Comparison of ENCODE assay signal across 8 cellular contexts in genomic region chr9:129776938-129777768, GRCh38. TPM values are rescaled to one million over a fixed set of nuclear protein-coding genes. Genes with fewer than 3 reads are reported as not detected.
A peak's percentile ranks its signal among the peaks of the same experiment; 100 is the strongest.
DNase-seq lines count a peak whose midpoint lies in the region; ATAC-seq and TF ChIP-seq lines count a peak whose summit lies in the region.

No MANE protein-coding gene starts in this region.

- peak overlapping the region; percentile 16 for H3K4me3 Mint-ChIP-seq in activated T-helper 17 cell treated with anti-CD3 and anti-CD28 coated beads, Interleukin-2, amount 50 U/mL, for 72 hours

- WGBS in neuronal stem cell (ENCODE audit: extremely low coverage in 2 of 2, insufficient read length in 2 of 2, insufficient replicate concordance in 1 of 2), 2 donors, result no CpG with 5 or more reads among the region's 16 CpGs
- 41 to 51% methylated on average over 11 to 16 of the region's 16 CpGs for WGBS in testis, 2 donors

- peak overlapping the region in 1 of 2 donors; percentile 24 for H3K4me3 ChIP-seq in neuronal stem cell (ENCODE audit: low read length in 2 of 2)
- H3K4me3 ChIP-seq in testis, result no peak overlapping the region

- H3K36me3 ChIP-seq in neuronal stem cell (replicated peaks in 1 of 2; ENCODE audit: control insufficient read depth in 2 of 2, insufficient read depth in 2 of 2, low read length in 2 of 2) (no peaks in the 10 kb centered on the region), testis (ENCODE audit: low read depth, missing control alignments) (no peaks in the 10 kb centered on the region)

- H2AFZ ChIP-seq in neuronal stem cell (ENCODE audit: low read length), result peak overlapping the region; percentile 91

- H3K4ac ChIP-seq in neuronal stem cell (ENCODE audit: low read length), result no peak overlapping the region

- no peak overlapping the region for H3K23ac ChIP-seq in neuronal stem cell (ENCODE audit: low read depth, low read length, poor library complexity)

- peaks cover 12% of the 10 kb centered on the region for H3K27me3 Mint-ChIP-seq in activated T-helper 17 cell treated with anti-CD3 and anti-CD28 coated beads, Interleukin-2, amount 50 U/mL, for 72 hours

- H2BK12ac ChIP-seq in neuronal stem cell (ENCODE audit: low read length), result no peak overlapping the region

- peak overlapping the region; percentile 49 for H2BK15ac ChIP-seq in neuronal stem cell (ENCODE audit: low read length)

- H3K9ac ChIP-seq in neuronal stem cell (ENCODE audit: low read depth, low read length, poor library complexity), result no peak overlapping the region

- H2BK120ac ChIP-seq in neuronal stem cell (ENCODE audit: low read depth, low read length), result peak overlapping the region; percentile 19

- TF ChIP-seq POLR2A in testis (IDR thresholded peaks at IDR 0.05), result no peak

- no peak overlapping the region for H3K27ac ChIP-seq in neuronal stem cell (replicated peaks; ENCODE audit: low read length)
- peak overlapping the region in 1 of 2 donors; percentile 43 for H3K27ac ChIP-seq in testis

- no peak overlapping the region for H4K91ac ChIP-seq in neuronal stem cell (ENCODE audit: low read depth, low read length, poor library complexity)

- no peaks in the 10 kb centered on the region for H3K79me1 ChIP-seq in neuronal stem cell (ENCODE audit: low read depth, low read length)

- peak; percentile 93 for ATAC-seq in activated T-helper 17 cell treated with anti-CD3 and anti-CD28 coated beads, Interleukin-2, amount 50 U/mL, for 72 hours (replicated peaks)
- ATAC-seq in GM21825 (IDR thresholded peaks at IDR 0.05; ENCODE audit: unreplicated experiment), result no peak

- H3K9me3 Mint-ChIP-seq in activated T-helper 17 cell treated with anti-CD3 and anti-CD28 coated beads, Interleukin-2, amount 50 U/mL, for 72 hours, result no peaks in the 10 kb centered on the region

- peaks cover 5 to 7% of the 10 kb centered on the region in 2 donors for H3K4me1 ChIP-seq in neuronal stem cell (ENCODE audit: control insufficient read depth in 2 of 2, insufficient read depth in 1 of 2, low read depth in 1 of 2, low read length in 2 of 2)
- peaks cover 9% of the 10 kb centered on the region for H3K4me1 ChIP-seq in testis

- H2BK5ac ChIP-seq in neuronal stem cell (ENCODE audit: low read length), result no peak overlapping the region

- H3K27me3 ChIP-seq in neuronal stem cell (ENCODE audit: control insufficient read depth in 3 of 3, insufficient read depth in 3 of 3, low read depth in 1 of 3, low read length in 3 of 3) (no peaks in the 10 kb centered on the region), testis (no peaks in the 10 kb centered on the region)

- peak overlapping the region; percentile 47 for H3K27ac Mint-ChIP-seq in activated T-helper 17 cell treated with anti-CD3 and anti-CD28 coated beads, Interleukin-2, amount 50 U/mL, for 72 hours

- H4K8ac ChIP-seq in neuronal stem cell (ENCODE audit: low read depth, low read length), result no peak overlapping the region

- no peak overlapping the region for H3K4me2 ChIP-seq in neuronal stem cell (ENCODE audit: insufficient read depth, low read length, poor library complexity, severe bottlenecking)

- H3K9me3 ChIP-seq in neuronal stem cell (replicated peaks in 1 of 2; ENCODE audit: control insufficient read depth in 2 of 2, insufficient read depth in 1 of 2, low read depth in 1 of 2, low read length in 2 of 2) (no peaks in the 10 kb centered on the region), testis (no peaks in the 10 kb centered on the region)

- H3K14ac ChIP-seq in neuronal stem cell (ENCODE audit: low read length), result no peak overlapping the region

- no peaks in the 10 kb centered on the region for H3K36me3 Mint-ChIP-seq in activated T-helper 17 cell treated with anti-CD3 and anti-CD28 coated beads, Interleukin-2, amount 50 U/mL, for 72 hours (ENCODE audit: low read depth)

- H3K4me1 Mint-ChIP-seq in activated T-helper 17 cell treated with anti-CD3 and anti-CD28 coated beads, Interleukin-2, amount 50 U/mL, for 72 hours, result peaks cover 10% of the 10 kb centered on the region

- DNase-seq in GM03348 (ENCODE audit: low spot score) (peak; percentile 97), OCI-M1 (lab: John Stamatoyannopoulos, UW) (peak; percentile 96), fibroblast of the conjunctiva (ENCODE audit: low read depth) (peak; percentile 97), neuronal stem cell (ENCODE audit: low spot score) (no peak), testis (peak; percentile 91), NCI-H69 (lab: John Stamatoyannopoulos, UW) (no peak)

- TF ChIP-seq CTCF in testis (IDR thresholded peaks at IDR 0.05), result no peak

- intact Hi-C loops in testis (cut with DNase I; ENCODE audit: low total_unique reads), result no loop called here

- peak overlapping the region; percentile 67 for H3K18ac ChIP-seq in neuronal stem cell (ENCODE audit: low read length)

- peak overlapping the region; percentile 2 for H2AK5ac ChIP-seq in neuronal stem cell (ENCODE audit: low read depth, low read length)

RNA-seq across cellular contexts. Expression of gene PTGES, which starts 24.3 kb away (rescaled TPM):
- not detected for total RNA-seq in activated T-helper 17 cell treated with anti-CD3 and anti-CD28 coated beads, Interleukin-2, amount 50 U/mL, for 72 hours
- 4.1 TPM for polyA plus RNA-seq in neuronal stem cell (2013, experiment 1 of 2)
- 4.1 TPM for polyA plus RNA-seq in neuronal stem cell (2013, experiment 2 of 2)
- total RNA-seq in testis, result 10 to 100 TPM in 1 of 2 donors, 1 to 10 TPM in 1; 9.5 to 36.9 TPM
- polyA plus RNA-seq in testis (ENCODE audit: insufficient read depth, low read depth, low replicate concordance), result 41.8 TPM

RNA-seq across cellular contexts. Expression of gene TOR1B, which starts 25.8 kb away (rescaled TPM):
- 10 to 100 TPM; 22.0 to 26.6 TPM for total RNA-seq in activated T-helper 17 cell treated with anti-CD3 and anti-CD28 coated beads, Interleukin-2, amount 50 U/mL, for 72 hours
- 7.8 TPM for polyA plus RNA-seq in neuronal stem cell (2013, experiment 1 of 2)
- polyA plus RNA-seq in neuronal stem cell (2013, experiment 2 of 2), result 9.0 TPM
- total RNA-seq in testis, result 10 to 100 TPM; 29.4 to 30.8 TPM
- polyA plus RNA-seq in testis (ENCODE audit: insufficient read depth, low read depth, low replicate concordance), result 54.7 TPM

RNA-seq across cellular contexts. Expression of gene TOR1A, which starts 46.8 kb away (rescaled TPM):
- total RNA-seq in activated T-helper 17 cell treated with anti-CD3 and anti-CD28 coated beads, Interleukin-2, amount 50 U/mL, for 72 hours, result 10 to 100 TPM; 27.3 to 51.7 TPM
- polyA plus RNA-seq in neuronal stem cell (2013, experiment 1 of 2), result 28.2 TPM
- 27.2 TPM for polyA plus RNA-seq in neuronal stem cell (2013, experiment 2 of 2)
- 10 to 100 TPM; 32.9 to 43.4 TPM for total RNA-seq in testis
- polyA plus RNA-seq in testis (ENCODE audit: insufficient read depth, low read depth, low replicate concordance), result 23.1 TPM

RNA-seq across cellular contexts. Expression of gene C9orf78, which starts 57.9 kb away (rescaled TPM):
- total RNA-seq in activated T-helper 17 cell treated with anti-CD3 and anti-CD28 coated beads, Interleukin-2, amount 50 U/mL, for 72 hours, result 10 to 100 TPM; 23.4 to 73.3 TPM
- 37.6 TPM for polyA plus RNA-seq in neuronal stem cell (2013, experiment 1 of 2)
- polyA plus RNA-seq in neuronal stem cell (2013, experiment 2 of 2), result 36.0 TPM
- total RNA-seq in testis, result 10 to 100 TPM; 56.3 to 83.2 TPM
- polyA plus RNA-seq in testis (ENCODE audit: insufficient read depth, low read depth, low replicate concordance), result 86.8 TPM

RNA-seq across cellular contexts. Expression of gene USP20, which starts 58.1 kb away (rescaled TPM):
- 10 to 100 TPM; 50.1 to 52.5 TPM for total RNA-seq in activated T-helper 17 cell treated with anti-CD3 and anti-CD28 coated beads, Interleukin-2, amount 50 U/mL, for 72 hours
- polyA plus RNA-seq in neuronal stem cell (2013, experiment 1 of 2), result 11.8 TPM
- 10.9 TPM for polyA plus RNA-seq in neuronal stem cell (2013, experiment 2 of 2)
- 10 to 100 TPM; 46.8 to 48.3 TPM for total RNA-seq in testis
- 37.4 TPM for polyA plus RNA-seq in testis (ENCODE audit: insufficient read depth, low read depth, low replicate concordance)

Comparison
In these comparisons a context has a peak if more than half of its experiments do, and no peak if none do; other contexts are left out.
1. DNase-seq: peak in GM03348 (single experiment), OCI-M1 (single experiment), fibroblast of the conjunctiva (single experiment) and testis (single experiment); none in neuronal stem cell (single experiment) and NCI-H69 (single experiment).
2. RNA of gene PTGES, which starts 24.3 kb away (total RNA-seq): 9.5 to 36.9 TPM in testis; not detected in activated T-helper 17 cell treated with anti-CD3 and anti-CD28 coated beads, Interleukin-2, amount 50 U/mL, for 72 hours; every median in the first group is over 10 times any median in the second.